ENCODE assay signal across 8 cellular contexts in genomic region chr5:140114341-140115185, GRCh38. TPM values are rescaled to one million over a fixed set of nuclear protein-coding genes. Genes with fewer than 3 reads are reported as not detected.
DNase-seq lines count a peak whose midpoint lies in the region; ATAC-seq, FAIRE-seq and TF ChIP-seq lines count a peak whose summit lies in the region.

No MANE protein-coding gene starts in this region.

- H2AK5ac ChIP-seq in IMR-90 (ENCODE audit: low read depth, low read length), result peak overlapping the region; percentile 36; the same call in 1 of the 2 replicates

- peak overlapping the region; percentile 91 for H3K14ac ChIP-seq in IMR-90 (replicated peaks; ENCODE audit: low read depth, low read length)

- H3K56ac ChIP-seq in IMR-90 (ENCODE audit: extremely low read depth, insufficient read depth, low read length), result 0 out of 2 replicates have a peak overlapping the region, but pooled peaks have one; percentile 35

- H3K27me3 Mint-ChIP-seq in T-helper 2 cell treated with Interferon-gamma antibody and Interleukin-4, amounts not matched to agents 5 μg/mL and 100 μg/mL, for 36 hours (ENCODE audit: low read depth), result peaks cover 31% of the 10 kb centered on the region

- peak overlapping the region; percentile 84 for H2AK9ac ChIP-seq in IMR-90 (replicated peaks; ENCODE audit: low read depth, low read length, poor library complexity)

- H2BK15ac ChIP-seq in IMR-90 (ENCODE audit: low read depth, low read length), result no peak overlapping the region

- H3K23ac ChIP-seq in IMR-90 (ENCODE audit: low read depth, low read length), result peak overlapping the region; percentile 97

- H2BK5ac ChIP-seq in IMR-90 (ENCODE audit: low read depth, low read length, poor library complexity, severe bottlenecking), result peak overlapping the region; percentile 55

- TF ChIP-seq CTCF in IMR-90 (conservative IDR thresholded peaks at IDR 0.05; ENCODE audit: low read depth, low read length) (no peak), brain microvascular endothelial cell (IDR thresholded peaks at IDR 0.05; ENCODE audit: low read depth, low read length, missing control alignments) (no peak)

- H3K9me1 ChIP-seq in IMR-90 (ENCODE audit: insufficient read depth, low read length), result peaks cover 6% of the 10 kb centered on the region; the same call in 1 of the 2 replicates

- peaks cover 39% of the 10 kb centered on the region for H4K20me1 ChIP-seq in IMR-90 (ENCODE audit: insufficient read depth, low read length)

- H3K4me3 ChIP-seq in IMR-90 (ENCODE audit: insufficient read depth, low read depth, low read length) (peak overlapping the region; percentile 87), brain microvascular endothelial cell (ENCODE audit: low read depth, low read length) (peak overlapping the region; percentile 76), iPS-20b (ENCODE audit: low read length) (peak overlapping the region; percentile 85), skeletal muscle satellite cell (ENCODE audit: low read length) (peak overlapping the region; percentile 88)

- in situ Hi-C loops in IMR-90 (cut with MboI; ENCODE audit: low sequenced_read_pairs), result loop anchor here (25.0 kb wide), 1 partner anchor 477 kb away; the partner anchor contains the start of gene CXXC5
- in situ Hi-C loops in brain microvascular endothelial cell (cut with HindIII; ENCODE audit: low pct_ligation_motif_present, low sequenced_read_pairs), result no loop called here

- peaks cover 55% of the 10 kb centered on the region for H3K4me1 Mint-ChIP-seq in T-helper 2 cell treated with Interferon-gamma antibody and Interleukin-4, amounts not matched to agents 5 μg/mL and 100 μg/mL, for 36 hours (ENCODE audit: low read depth)

- 1% methylated on average over 20 of the region's 65 CpGs; no CpG with 5 or more reads in 1 of the 2 experiments for WGBS in IMR-90 (ENCODE audit: extremely low coverage in 2 of 2, insufficient read length in 1 of 2), 2 experiments

- no peak for FAIRE-seq in H54 (lab: Jason Lieb, UNC)

- H3K9me3 ChIP-seq in IMR-90 (ENCODE audit: control insufficient read depth, insufficient read depth, low read length), result no peaks in the 10 kb centered on the region
- H3K9me3 ChIP-seq in iPS-20b (ENCODE audit: insufficient read depth, low read depth, low read length), result no peaks in the 10 kb centered on the region; the same call in 1 of the 2 replicates
- no peaks in the 10 kb centered on the region for H3K9me3 ChIP-seq in skeletal muscle satellite cell (replicated peaks; ENCODE audit: low read length)

- peak overlapping the region; percentile 18; the same call in 1 of the 2 replicates for H4K5ac ChIP-seq in IMR-90 (ENCODE audit: low read depth, low read length)

- H3K36me3 ChIP-seq in IMR-90 (ENCODE audit: control insufficient read depth, insufficient read depth, low read length), result peaks cover 2% of the 10 kb centered on the region; the same call in 1 of the 2 replicates
- no peaks in the 10 kb centered on the region for H3K36me3 ChIP-seq in brain microvascular endothelial cell (replicated peaks)
- no peaks in the 10 kb centered on the region for H3K36me3 ChIP-seq in iPS-20b (ENCODE audit: insufficient read depth, low read depth, low read length)
- peaks cover 5% of the 10 kb centered on the region for H3K36me3 ChIP-seq in skeletal muscle satellite cell (ENCODE audit: insufficient read depth, low read length)

- H3K9ac ChIP-seq in IMR-90 (ENCODE audit: low read depth, low read length) (peak overlapping the region; percentile 88), iPS-20b (ENCODE audit: low read depth, low read length) (peak overlapping the region; percentile 54; the same call in 1 of the 2 replicates), skeletal muscle satellite cell (ENCODE audit: low read depth, low read length) (peak overlapping the region; percentile 86)

- peak overlapping the region; percentile 3 to 58; a peak in 2 of 4 replicates for H4K8ac ChIP-seq in IMR-90 (ENCODE audit: low read depth in 2 of 2, low read length in 2 of 2)

- intact Hi-C loops in IMR-90 (cut with micrococcal nuclease), result loop anchor here (1.0 kb wide), 2 partner anchors 9 to 31 kb away; no protein-coding TSS in a partner anchor

- CTCF ChIA-PET in IMR-90 (lab: Yijun Ruan, JAX), result interaction anchor here (1.3 to 5.1 kb wide), 2 partner anchors 9 to 31 kb away, joined by 3 to 31 read pairs; no protein-coding TSS in a partner anchor

- no peak overlapping the region for H2BK20ac ChIP-seq in IMR-90 (ENCODE audit: low read depth, low read length)

- peak overlapping the region; percentile 95 for H3K4me3 Mint-ChIP-seq in T-helper 2 cell treated with Interferon-gamma antibody and Interleukin-4, amounts not matched to agents 5 μg/mL and 100 μg/mL, for 36 hours

- peak; percentile 34 for ATAC-seq in GM21526 (IDR thresholded peaks at IDR 0.05; ENCODE audit: low FRiP score, unreplicated experiment)
- peak; percentile 30 for ATAC-seq in IMR-90 (ENCODE audit: low read depth)

- H3K4ac ChIP-seq in IMR-90 (ENCODE audit: low read depth, low read length), result peak overlapping the region; percentile 86

- no peak for TF ChIP-seq RAD21 in IMR-90 (IDR thresholded peaks at IDR 0.05; ENCODE audit: low read length)

- peaks cover 11% of the 10 kb centered on the region for H3K36me3 Mint-ChIP-seq in T-helper 2 cell treated with Interferon-gamma antibody and Interleukin-4, amounts not matched to agents 5 μg/mL and 100 μg/mL, for 36 hours (ENCODE audit: low read depth)

- POLR2A ChIA-PET in IMR-90 (lab: Charles Lee; ENCODE audit: unreplicated experiment), result no interaction called here

- no peak overlapping the region for H3K18ac ChIP-seq in IMR-90 (ENCODE audit: low read depth, low read length)

- no peaks in the 10 kb centered on the region for H3K9me3 Mint-ChIP-seq in T-helper 2 cell treated with Interferon-gamma antibody and Interleukin-4, amounts not matched to agents 5 μg/mL and 100 μg/mL, for 36 hours

- peak overlapping the region; percentile 47 for H4K91ac ChIP-seq in IMR-90 (ENCODE audit: insufficient read depth, low read depth, low read length)

- peaks cover 7 to 64% of the 10 kb centered on the region in 2 experiments; a peak in 3 of 4 replicates for H3K79me1 ChIP-seq in IMR-90 (ENCODE audit: low read depth in 1 of 2, low read length in 2 of 2)

- H2AFZ ChIP-seq in IMR-90 (replicated peaks; ENCODE audit: low read length, poor library complexity), result peak overlapping the region; percentile 83

- dilution Hi-C loops in IMR-90 (cut with HindIII; ENCODE audit: low sequenced_read_pairs, unreplicated experiment), result no loop called here

- H2BK120ac ChIP-seq in IMR-90 (ENCODE audit: low read depth, low read length), result peak overlapping the region; percentile 30; the same call in 1 of the 2 replicates

- no peaks in the 10 kb centered on the region for H3K27me3 ChIP-seq in IMR-90 (ENCODE audit: control insufficient read depth, insufficient read depth, low read length)
- no peaks in the 10 kb centered on the region for H3K27me3 ChIP-seq in brain microvascular endothelial cell (replicated peaks)
- peaks cover 80% of the 10 kb centered on the region for H3K27me3 ChIP-seq in iPS-20b (ENCODE audit: insufficient read depth, low read length)
- H3K27me3 ChIP-seq in skeletal muscle satellite cell (ENCODE audit: control insufficient read depth, insufficient read depth, low read length), result no peaks in the 10 kb centered on the region

- H3K4me1 ChIP-seq in IMR-90 (ENCODE audit: control insufficient read depth, insufficient read depth, low read length) (peaks cover 8% of the 10 kb centered on the region), iPS-20b (ENCODE audit: insufficient read depth, low read length) (peaks cover 25% of the 10 kb centered on the region), skeletal muscle satellite cell (ENCODE audit: control insufficient read depth, insufficient read depth, low read length) (peaks cover 31% of the 10 kb centered on the region)

- H3K27ac ChIP-seq in IMR-90 (ENCODE audit: insufficient read depth, low read length) (peak overlapping the region; percentile 74), brain microvascular endothelial cell (peak overlapping the region; percentile 69), iPS-20b (ENCODE audit: low read length) (no peak overlapping the region)

- TF ChIP-seq POLR2A in IMR-90 (IDR thresholded peaks at IDR 0.05; ENCODE audit: low read depth, low read length), result no peak
- TF ChIP-seq POLR2A in H54 (IDR thresholded peaks at IDR 0.05; ENCODE audit: low read depth, low read length), result no peak

- DNase-seq in Daoy (ENCODE audit: low read depth), result peak; percentile 65
- DNase-seq in IMR-90, result peak; percentile 55
- DNase-seq in T-helper 2 cell treated with Interferon-gamma antibody and Interleukin-4, amounts not matched to agents 5 μg/mL and 100 μg/mL, for 36 hours (ENCODE audit: low spot score), result peak; percentile 49
- DNase-seq in brain microvascular endothelial cell, result peak; percentile 47
- no peak for DNase-seq in H54 (ENCODE audit: insufficient read length, low spot score)

- peak overlapping the region; percentile 87 for H3K27ac Mint-ChIP-seq in T-helper 2 cell treated with Interferon-gamma antibody and Interleukin-4, amounts not matched to agents 5 μg/mL and 100 μg/mL, for 36 hours

- H3K4me2 ChIP-seq in IMR-90 (ENCODE audit: low read depth, low read length) (peak overlapping the region; percentile 97), skeletal muscle satellite cell (ENCODE audit: low read length) (peak overlapping the region; percentile 94)

- no TSS peak for BruUV-seq in IMR-90 (replicated peaks; lab: Mats Ljungman, UMichigan)

TF ChIP-seq in IMR-90, 13 proteins besides CTCF, POLR2A, EP300 and RAD21 (continues in another document):
- TF ChIP-seq ELK1 (IDR thresholded peaks at IDR 0.05; ENCODE audit: borderline replicate concordance, low read depth, low read length), result no peak
- TF ChIP-seq RFX5 (IDR thresholded peaks at IDR 0.05; ENCODE audit: low read depth, low read length), result no peak

RNA-seq across cellular contexts. Expression of gene PURA, which starts 0.7 kb away (rescaled TPM):
- total RNA-seq in Daoy (2014; rRNA removed; shearing (Covaris generic)), result 6.5 and 7.8 TPM in 2 replicates
- total RNA-seq in IMR-90 (2012; rRNA removed), result 5.6 and 13.9 TPM in 2 replicates
- 3.8 TPM in 2 replicates for polyA plus RNA-seq in IMR-90 (2012; rRNA removed)
- 2.7 and 5.0 TPM in 2 replicates for polyA plus RNA-seq in IMR-90 (2012; cell fraction: cytosol; rRNA removed)
- polyA plus RNA-seq in IMR-90 (2012; cell fraction: nucleus; rRNA removed; ENCODE audit: low replicate concordance), result 3.0 and 3.1 TPM in 2 replicates
- total RNA-seq in skeletal muscle satellite cell (2012; rRNA removed), result 12.7 and 13.4 TPM in 2 replicates

RNA-seq across cellular contexts. Expression of gene IGIP, which starts 11.2 kb away (rescaled TPM):
- 1.6 and 1.8 TPM in 2 replicates for total RNA-seq in Daoy (2014; rRNA removed; shearing (Covaris generic))
- 5.0 and 6.7 TPM in 2 replicates for total RNA-seq in IMR-90 (2012; rRNA removed)
- polyA plus RNA-seq in IMR-90 (2012; rRNA removed), result 0.83 and 1.2 TPM in 2 replicates
- polyA plus RNA-seq in IMR-90 (2012; cell fraction: cytosol; rRNA removed), result 0.16 and 0.32 TPM in 2 replicates
- 0.65 and 4.4 TPM in 2 replicates for polyA plus RNA-seq in IMR-90 (2012; cell fraction: nucleus; rRNA removed; ENCODE audit: low replicate concordance)
- total RNA-seq in skeletal muscle satellite cell (2012; rRNA removed), result 3.7 and 4.1 TPM in 2 replicates
